Comparison of ENCODE assay signal across 1 cellular context in the genomic region with DNA sequence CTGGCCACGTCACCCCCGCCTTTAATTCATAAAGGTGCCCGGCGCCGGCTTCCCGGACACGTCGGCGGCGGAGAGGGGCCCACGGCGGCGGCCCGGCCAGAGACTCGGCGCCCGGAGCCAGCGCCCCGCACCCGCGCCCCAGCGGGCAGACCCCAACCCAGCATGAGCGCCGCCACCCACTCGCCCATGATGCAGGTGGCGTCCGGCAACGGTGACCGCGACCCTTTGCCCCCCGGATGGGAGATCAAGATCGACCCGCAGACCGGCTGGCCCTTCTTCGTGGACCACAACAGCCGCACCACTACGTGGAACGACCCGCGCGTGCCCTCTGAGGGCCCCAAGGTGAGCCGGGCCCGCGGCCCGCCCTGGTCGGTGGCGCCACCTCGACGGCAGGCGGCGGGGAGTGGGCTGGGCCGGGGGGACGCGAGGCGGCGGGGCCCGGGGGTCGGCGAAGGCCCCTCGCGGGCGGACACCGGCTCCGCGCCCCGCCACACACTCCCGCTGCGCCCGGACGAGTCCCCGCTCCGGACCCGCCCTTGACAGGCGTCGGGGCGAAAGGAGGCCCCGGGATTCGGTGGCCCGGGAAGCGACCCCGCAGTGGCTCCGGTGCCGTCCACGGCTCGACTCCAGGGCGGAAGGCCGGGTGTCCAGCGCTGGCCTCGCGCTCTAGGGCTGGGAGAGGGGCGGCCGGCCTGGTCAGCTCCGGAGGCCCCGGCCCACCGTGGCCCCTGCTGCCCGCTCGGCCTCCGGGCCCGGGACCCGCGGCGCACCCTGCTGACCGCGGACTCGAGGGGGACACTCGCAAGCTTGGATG.
TF ChIP-seq lines count a peak whose summit lies in the region.

No MANE protein-coding gene starts in this region.

TF ChIP-seq in liver, 16 proteins besides CTCF, POLR2A, EP300 and RAD21 (continued from another document):
- TF ChIP-seq HNF4A (conservative IDR thresholded peaks at IDR 0.05) (no peak), REST (IDR thresholded peaks at IDR 0.05) (no peak)
